22 cellular contexts compared by ENCODE assay signal in genomic region chr9:106529616-106530015, GRCh38.
A peak's percentile ranks its signal among the peaks of the same experiment; 100 is the strongest.
DNase-seq lines count a peak whose midpoint lies in the region; ATAC-seq, FAIRE-seq and TF ChIP-seq lines count a peak whose summit lies in the region.
"Had no signal": no experiment of that assay in that cellular context is flagged by ENCODE, and none has a peak within 500 bp of the region (broad histone marks: within the 10 kb centered on the region; RNA-seq: fewer than 3 reads in every experiment).

No MANE protein-coding gene starts in this region.

- 20% methylated on average over 3 of the region's 3 CpGs for WGBS in HepG2 (ENCODE audit: low lambda C conversion rate)

- H3K79me2 ChIP-seq in PC-3 (ENCODE audit: low read length) (no peaks in the 10 kb centered on the region), HepG2 (ENCODE audit: insufficient read depth, low read length) (no peaks in the 10 kb centered on the region)

- no peak overlapping the region for H3K27ac ChIP-seq in PC-3 (ENCODE audit: low read length)
- no peak overlapping the region for H3K27ac ChIP-seq in HepG2 (ENCODE audit: extremely low read length, insufficient read depth, low read length)
- H3K27ac ChIP-seq: HL-60 had no signal

- no peaks in the 10 kb centered on the region for H3K27me3 ChIP-seq in PC-3 (ENCODE audit: low read length)
- no peaks in the 10 kb centered on the region for H3K27me3 ChIP-seq in HepG2 (ENCODE audit: control insufficient read depth in 1 of 2, insufficient read depth in 2 of 2, low read length in 2 of 2)
- H3K27me3 ChIP-seq: BE2C had no signal

- no peak overlapping the region for H3K4me3 ChIP-seq in PC-3 (ENCODE audit: low read length)
- no peak overlapping the region for H3K4me3 ChIP-seq in epithelial cell of esophagus (ENCODE audit: low read length)
- H3K4me3 ChIP-seq in HepG2 (replicated peaks in 1 of 3; ENCODE audit: insufficient read depth in 1 of 3, low read depth in 2 of 3, low read length in 3 of 3): no peak overlapping the region
- H3K4me3 ChIP-seq: GM23338 had no signal

- peak; percentile 1 for DNase-seq in M059J (ENCODE audit: low read depth)
- DNase-seq in PC-3: peak; percentile 19
- DNase-seq in epithelial cell of esophagus (ENCODE audit: low read depth): peak; percentile 12
- DNase-seq in renal cortical epithelial cell (ENCODE audit: low read depth): peak; percentile 6
- no peak for DNase-seq in nucleus accumbens (lab: John Stamatoyannopoulos, UW)
- DNase-seq in HepG2 (ENCODE audit: low spot score): no peak
- DNase-seq: ACHN; BE2C; C1 segment of cervical spinal cord; Caco-2; CD4-positive, CD25-positive, alpha-beta regulatory T cell; DMS79; GDM1; HCEC 1CT; IMR-90 had no signal

- no peak for TF ChIP-seq POLR2A in HepG2 (IDR thresholded peaks at IDR 0.05; ENCODE audit: insufficient read depth in 1 of 2, low read depth in 2 of 2, low read length in 2 of 2)

- TF ChIP-seq CTCF in PC-3 (conservative IDR thresholded peaks at IDR 0.05; ENCODE audit: low read depth, low read length) (no peak), epithelial cell of esophagus (IDR thresholded peaks at IDR 0.05; ENCODE audit: insufficient read depth, low read depth, low read length, missing control alignments) (no peak), HepG2 (CRISPR knock-in tag; IDR thresholded peaks at IDR 0.05) (no peak)

- in situ Hi-C loops in HepG2 (cut with HindIII; ENCODE audit: extremely low pct_ligation_motif_present, low pct_unique_long_range_greater_than_20kb): no loop called here

- no peak for TF ChIP-seq RAD21 in HepG2 (CRISPR knock-in tag; IDR thresholded peaks at IDR 0.05)

- H3K9ac ChIP-seq in PC-3 (ENCODE audit: low read length) (no peak overlapping the region), HepG2 (ENCODE audit: insufficient read depth, low read depth, low read length) (no peak overlapping the region)

- CTCF ChIA-PET in PC-3 (lab: Charles Lee) (no interaction called here), HepG2 (lab: Yijun Ruan, JAX; ENCODE audit: low intra/inter-chr PET ratio, low total read pairs) (no interaction called here)

- intact Hi-C loops in PC-3 (cut with micrococcal nuclease): no loop called here
- intact Hi-C loops in HepG2 (cut with micrococcal nuclease; ENCODE audit: unreplicated experiment): no loop called here

- BruUV-seq in PC-3 (replicated peaks; lab: Mats Ljungman, UMichigan) (no TSS peak), HepG2 (replicated peaks; lab: Mats Ljungman, UMichigan) (no TSS peak)

- H4K20me1 ChIP-seq in PC-3 (ENCODE audit: low read length) (no peaks in the 10 kb centered on the region), HepG2 (ENCODE audit: insufficient read depth, low read length) (no peaks in the 10 kb centered on the region)

- H3K4me2 ChIP-seq in PC-3 (ENCODE audit: low read length): no peak overlapping the region
- H3K4me2 ChIP-seq in HepG2 (ENCODE audit: low read depth, low read length): no peak overlapping the region
- H3K4me2 ChIP-seq: GM23338 had no signal

- H3K36me3 ChIP-seq in PC-3 (ENCODE audit: low read depth, low read length) (no peaks in the 10 kb centered on the region), HepG2 (replicated peaks in 1 of 2; ENCODE audit: control insufficient read depth in 1 of 2, insufficient read depth in 2 of 2, low read length in 2 of 2) (no peaks in the 10 kb centered on the region)
- H3K36me3 ChIP-seq: BE2C had no signal

- 0 out of 2 replicates have a peak, but pooled peaks cover 4% of the 10 kb centered on the region for H3K4me1 ChIP-seq in PC-3 (ENCODE audit: insufficient read depth, low read length)
- H3K4me1 ChIP-seq in HepG2 (ENCODE audit: insufficient read depth, low read length): no peaks in the 10 kb centered on the region
- H3K4me1 ChIP-seq: BE2C, Caco-2 had no signal

- POLR2A ChIA-PET in PC-3 (lab: Charles Lee; ENCODE audit: unreplicated experiment): no interaction called here
- POLR2A ChIA-PET in HepG2 (lab: Yijun Ruan, JAX): no interaction called here

- no peaks in the 10 kb centered on the region for H3K9me2 ChIP-seq in PC-3 (replicated peaks; ENCODE audit: low read length)

- FAIRE-seq in HepG2 (lab: Jason Lieb, UNC): no peak
- FAIRE-seq: A204.1, D721Med, GM12892, H54 had no signal

- ATAC-seq in PC-3 (no peak), HepG2 (no peak), HG03460 (IDR thresholded peaks at IDR 0.05; ENCODE audit: unreplicated experiment) (no peak)
- ATAC-seq: GM23338 had no signal

- H2AFZ ChIP-seq in PC-3 (ENCODE audit: low read length) (no peak overlapping the region), HepG2 (ENCODE audit: low read length) (no peak overlapping the region)

- TF ChIP-seq EP300 in HepG2 (IDR thresholded peaks at IDR 0.05; ENCODE audit: low read depth in 2 of 2, low read length in 2 of 2): no peak
- TF ChIP-seq EP300 in HepG2 (CRISPR knock-in tag; IDR thresholded peaks at IDR 0.05; ENCODE audit: borderline replicate concordance): no peak

- H3K9me3 ChIP-seq in PC-3 (ENCODE audit: low read length): no peaks in the 10 kb centered on the region
- no peaks in the 10 kb centered on the region for H3K9me3 ChIP-seq in HepG2 (ENCODE audit: low read length)
- H3K9me3 ChIP-seq: BE2C, Caco-2 had no signal

- no peaks in the 10 kb centered on the region for H3F3A ChIP-seq in PC-3 (ENCODE audit: low read length, unreplicated experiment)

TF ChIP-seq in HepG2, 621 proteins besides CTCF, POLR2A, EP300 and RAD21:
- TF ChIP-seq, protein P1, sequence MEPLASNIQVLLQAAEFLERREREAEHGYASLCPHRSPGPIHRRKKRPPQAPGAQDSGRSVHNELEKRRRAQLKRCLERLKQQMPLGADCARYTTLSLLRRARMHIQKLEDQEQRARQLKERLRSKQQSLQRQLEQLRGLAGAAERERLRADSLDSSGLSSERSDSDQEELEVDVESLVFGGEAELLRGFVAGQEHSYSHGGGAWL (CRISPR knock-in tag; IDR thresholded peaks at IDR 0.05): no peak

Comparison
In these comparisons a context has a peak if more than half of its experiments do, and no peak if none do; other contexts are left out.
1. DNase-seq: peak in M059J (single experiment), PC-3 (single experiment), epithelial cell of esophagus (single experiment) and renal cortical epithelial cell (single experiment); none in nucleus accumbens (0 of 56) and HepG2 (single experiment).